Comparison of ENCODE assay signal across 21 cellular contexts in genomic region chr6:90537027-90537426, GRCh38. TPM values are rescaled to one million over a fixed set of nuclear protein-coding genes. Genes with fewer than 3 reads are reported as not detected.
DNase-seq lines count a peak whose midpoint lies in the region; ATAC-seq, FAIRE-seq and TF ChIP-seq lines count a peak whose summit lies in the region.
"Had no signal": no experiment of that assay in that cellular context is flagged by ENCODE, and none has a peak within 500 bp of the region (broad histone marks: within the 10 kb centered on the region; RNA-seq: fewer than 3 reads in every experiment).

No MANE protein-coding gene starts in this region.

- H3K4me3 ChIP-seq in cardiac fibroblast (replicated peaks in 1 of 2; ENCODE audit: low read depth in 2 of 2, low read length in 2 of 2) (no peak overlapping the region), kidney (ENCODE audit: low read length in 2 of 2) (no peak overlapping the region)
- H3K4me3 ChIP-seq: colonic mucosa, GM12878 had no signal

- DNase-seq in AG20443 (ENCODE audit: low spot score) = peak; percentile 35
- peak; percentile 23 for DNase-seq in HFFc6
- DNase-seq in cardiac fibroblast (ENCODE audit: low read depth in 2 of 2) = peak; percentile 73 to 81
- peak; percentile 79 for DNase-seq in myocyte (ENCODE audit: low read depth)
- no peak for DNase-seq in activated gamma-delta T cell (lab: John Stamatoyannopoulos, UW)
- DNase-seq in kidney = no peak
- DNase-seq: activated naive CD8-positive, alpha-beta T cell treated with anti-CD3 and anti-CD28 coated beads, Interleukin-2, amount 50 U/mL, for 24 hours; activated T-cell treated with anti-CD3 and anti-CD28 coated beads, Interleukin-2, amount 50 U/mL, for 4 hours; C1 segment of cervical spinal cord; colonic mucosa; DND-41; mesendoderm; NCI-H2029 treated with DMSO at 0.1 percent for 48 hours; occipital lobe; small intestine; stimulated activated naive CD8-positive, alpha-beta T cell treated with anti-CD3 and anti-CD28 coated beads, Interleukin-15, amount 100 ng/mL, for 72 hours; T-helper 9 cell had no signal

- TF ChIP-seq CTCF in HFFc6 (IDR thresholded peaks at IDR 0.05) (no peak), cardiac fibroblast (IDR thresholded peaks at IDR 0.05; ENCODE audit: low read depth, low read length) (no peak), kidney (IDR thresholded peaks at IDR 0.05; ENCODE audit: borderline replicate concordance, extremely low read depth, insufficient read depth) (no peak)

- H3K9me3 ChIP-seq in kidney (ENCODE audit: control insufficient read depth in 1 of 2, low read length in 2 of 2) = no peaks in the 10 kb centered on the region
- H3K9me3 ChIP-seq: colonic mucosa had no signal

- H3K36me3 ChIP-seq in kidney (ENCODE audit: control insufficient read depth in 1 of 2, insufficient read depth in 2 of 2, low read length in 2 of 2) = peaks cover 6 to 16% of the 10 kb centered on the region in 2 donors
- H3K36me3 ChIP-seq: colonic mucosa had no signal

- no peak overlapping the region for H3K27ac ChIP-seq in kidney (ENCODE audit: low read depth in 2 of 2, low read length in 2 of 2)
- H3K27ac ChIP-seq: colonic mucosa had no signal

- peaks cover 6% of the 10 kb centered on the region; the same call in 1 of the 2 replicates for H3K36me3 Mint-ChIP-seq in HFFc6 (ENCODE audit: low read depth)

- no peak overlapping the region for H3K9ac ChIP-seq in kidney (ENCODE audit: low read length in 2 of 2)

- no peaks in the 10 kb centered on the region for H3K9me3 Mint-ChIP-seq in HFFc6
- H3K9me3 Mint-ChIP-seq: activated naive CD8-positive, alpha-beta T cell treated with anti-CD3 and anti-CD28 coated beads, Interleukin-2, amount 50 U/mL, for 24 hours; activated T-cell treated with anti-CD3 and anti-CD28 coated beads, Interleukin-2, amount 50 U/mL, for 4 hours; stimulated activated naive CD8-positive, alpha-beta T cell treated with anti-CD3 and anti-CD28 coated beads, Interleukin-15, amount 100 ng/mL, for 72 hours had no signal

- no peaks in the 10 kb centered on the region for H3K27me3 Mint-ChIP-seq in HFFc6 (ENCODE audit: insufficient read depth)
- H3K27me3 Mint-ChIP-seq: activated naive CD8-positive, alpha-beta T cell treated with anti-CD3 and anti-CD28 coated beads, Interleukin-2, amount 50 U/mL, for 24 hours; stimulated activated naive CD8-positive, alpha-beta T cell treated with anti-CD3 and anti-CD28 coated beads, Interleukin-15, amount 100 ng/mL, for 72 hours had no signal

- no peak overlapping the region for H3K4me3 Mint-ChIP-seq in HFFc6
- H3K4me3 Mint-ChIP-seq: activated naive CD8-positive, alpha-beta T cell treated with anti-CD3 and anti-CD28 coated beads, Interleukin-2, amount 50 U/mL, for 24 hours; activated T-cell treated with anti-CD3 and anti-CD28 coated beads, Interleukin-2, amount 50 U/mL, for 4 hours; stimulated activated naive CD8-positive, alpha-beta T cell treated with anti-CD3 and anti-CD28 coated beads, Interleukin-15, amount 100 ng/mL, for 72 hours had no signal

- H3K27ac Mint-ChIP-seq in HFFc6 = no peak overlapping the region; the same call in 1 of the 2 replicates
- H3K27ac Mint-ChIP-seq: stimulated activated naive CD8-positive, alpha-beta T cell treated with anti-CD3 and anti-CD28 coated beads, Interleukin-15, amount 100 ng/mL, for 72 hours had no signal

- no peak for ATAC-seq in HG02588 (IDR thresholded peaks at IDR 0.05; ENCODE audit: unreplicated experiment)
- ATAC-seq in HG03095 (IDR thresholded peaks at IDR 0.05; ENCODE audit: unreplicated experiment) = no peak
- ATAC-seq: activated naive CD8-positive, alpha-beta T cell treated with anti-CD3 and anti-CD28 coated beads, Interleukin-2, amount 50 U/mL, for 24 hours; activated T-cell treated with anti-CD3 and anti-CD28 coated beads, Interleukin-2, amount 50 U/mL, for 4 hours; HCT116; stimulated activated naive CD8-positive, alpha-beta T cell treated with anti-CD3 and anti-CD28 coated beads, Interleukin-15, amount 100 ng/mL, for 72 hours had no signal

- FAIRE-seq in kidney (lab: Jason Lieb, UNC) = no peak
- FAIRE-seq: GM12878, small intestine had no signal

- peaks cover 24% of the 10 kb centered on the region for H3K4me1 Mint-ChIP-seq in HFFc6 (ENCODE audit: low read depth)

- intact Hi-C loops in kidney (cut with DNase I) = no loop called here

- H3K4me1 ChIP-seq in kidney (ENCODE audit: control insufficient read depth in 1 of 2, insufficient read depth in 1 of 2, low read depth in 1 of 2, low read length in 2 of 2) = no peaks in the 10 kb centered on the region
- H3K4me1 ChIP-seq: colonic mucosa had no signal

RNA-seq across cellular contexts. Expression of gene MAP3K7, which starts 49.8 kb away (rescaled TPM):
- total RNA-seq in HFFc6 (2021; fragmentation: NEBNext Ultra II Directional; extraction: Animal tissue kit (Norgen Biotek cat#: 25700)) = 10 to 100 TPM; 27.9 to 35.4 (median 32.1) TPM
- total RNA-seq in myocyte (40.8 and 44.6 TPM in 2 replicates), kidney (25.7 TPM)
- polyA plus RNA-seq in myocyte (2012) = 20.6 TPM
- 14.8 TPM for polyA plus RNA-seq in kidney (ENCODE audit: insufficient read depth, low read depth, low replicate concordance)

Comparison
In these comparisons a context has a peak if more than half of its experiments do, and no peak if none do; other contexts are left out.
1. DNase-seq: peak in AG20443 (single experiment), HFFc6 (single experiment), cardiac fibroblast (2 of 2) and myocyte (single experiment); none in activated gamma-delta T cell (single experiment) and kidney (single experiment).